ENCODE assay signal across 8 cellular contexts in the genomic region with DNA sequence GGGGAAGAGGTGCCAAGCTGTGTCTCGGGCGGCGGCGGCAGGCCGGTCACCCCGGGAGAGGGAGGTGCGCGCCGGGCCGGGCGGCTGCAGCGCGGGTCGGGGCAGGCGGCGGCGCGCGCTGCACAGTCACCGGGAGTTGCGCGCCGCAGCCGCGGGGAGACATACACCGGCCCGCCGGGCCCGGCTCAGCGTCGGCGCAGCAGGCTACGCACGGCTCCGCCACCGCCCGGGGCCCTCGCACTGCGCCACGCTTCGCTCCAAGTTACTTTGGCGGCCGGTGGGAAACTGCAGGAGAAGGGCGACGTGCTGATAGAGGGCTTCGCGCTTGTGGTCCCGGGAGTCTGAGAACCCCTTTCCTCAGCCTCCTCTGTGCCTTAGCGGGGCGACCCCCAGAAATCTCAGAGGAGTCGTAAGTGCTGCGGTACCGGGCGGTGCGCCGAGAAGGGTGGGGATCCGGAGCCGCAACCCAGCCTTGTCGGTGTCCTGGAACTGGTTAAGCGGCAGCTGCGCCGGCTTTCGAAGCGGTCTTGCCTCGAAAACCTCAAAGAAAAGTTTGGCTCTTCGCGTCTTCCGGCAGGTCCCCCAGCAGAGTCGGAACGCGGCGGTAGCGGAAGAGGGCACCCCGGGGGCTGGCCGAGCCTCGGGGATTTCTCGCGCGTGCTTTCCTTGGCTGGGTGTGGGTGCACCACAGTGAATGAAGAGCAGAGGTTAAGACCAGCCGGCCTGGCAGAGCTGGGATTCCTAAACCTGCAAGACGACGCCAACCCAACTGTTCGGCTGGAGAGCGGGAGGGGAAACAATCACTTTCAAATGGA. TPM values are rescaled to one million over a fixed set of nuclear protein-coding genes. Genes with fewer than 3 reads are reported as not detected.
DNase-seq lines count a peak whose midpoint lies in the region; ATAC-seq and FAIRE-seq lines count a peak whose summit lies in the region.

A gene (minus strand): TSS at position 11 of the 815 bp plus-strand sequence.

- no peak within 1 kb of the TSS for H3K27ac Mint-ChIP-seq in stimulated activated memory B cell treated with anti-CD40 and anti-IgM and Interleukin-4, amounts not matched to agents 10 μg/mL and 1 μg/mL and 100 μg/mL, for 72 hours

- in situ Hi-C loops in SK-MEL-5 (cut with HindIII; ENCODE audit: low pct_unique_long_range_greater_than_20kb, low sequenced_read_pairs), result no loop called here

- peak within 1 kb of the TSS; percentile 54 for H3K27ac ChIP-seq in cingulate gyrus (ENCODE audit: low read depth, low read length)

- H3K4me3 Mint-ChIP-seq in stimulated activated memory B cell treated with anti-CD40 and anti-IgM and Interleukin-4, amounts not matched to agents 10 μg/mL and 1 μg/mL and 100 μg/mL, for 72 hours, result peak within 1 kb of the TSS; percentile 81

- DNase-seq in COR-L47 (lab: John Stamatoyannopoulos, UW), result peak; percentile 62
- peak; percentile 18 for DNase-seq in HTR-8/SVneo (ENCODE audit: insufficient read length, low spot score)
- peak; percentile 38 for DNase-seq in SK-MEL-5 (ENCODE audit: low read depth, low spot score)
- DNase-seq in kidney glomerular epithelial cell (lab: John Stamatoyannopoulos, UW), result peak; percentile 36

- no peaks in the 10 kb centered on the region for H3K36me3 Mint-ChIP-seq in stimulated activated memory B cell treated with anti-CD40 and anti-IgM and Interleukin-4, amounts not matched to agents 10 μg/mL and 1 μg/mL and 100 μg/mL, for 72 hours

- H3K9me3 Mint-ChIP-seq in stimulated activated memory B cell treated with anti-CD40 and anti-IgM and Interleukin-4, amounts not matched to agents 10 μg/mL and 1 μg/mL and 100 μg/mL, for 72 hours, result no peaks in the 10 kb centered on the region

- H3K27me3 Mint-ChIP-seq in stimulated activated memory B cell treated with anti-CD40 and anti-IgM and Interleukin-4, amounts not matched to agents 10 μg/mL and 1 μg/mL and 100 μg/mL, for 72 hours, result peaks cover 78% of the 10 kb centered on the region

- FAIRE-seq in HTR-8/SVneo (lab: Jason Lieb, UNC), result no peak

- H3K4me1 Mint-ChIP-seq in stimulated activated memory B cell treated with anti-CD40 and anti-IgM and Interleukin-4, amounts not matched to agents 10 μg/mL and 1 μg/mL and 100 μg/mL, for 72 hours, result peaks cover 38% of the 10 kb centered on the region

- ATAC-seq in GM19324 (IDR thresholded peaks at IDR 0.05; ENCODE audit: low FRiP score, unreplicated experiment) (peak; percentile 33), HG03108 (IDR thresholded peaks at IDR 0.05; ENCODE audit: unreplicated experiment) (no peak)
- ATAC-seq in stimulated activated memory B cell treated with anti-CD40 and anti-IgM and Interleukin-4, amounts not matched to agents 10 μg/mL and 1 μg/mL and 100 μg/mL, for 72 hours, result peak; percentile 18

RNA-seq across cellular contexts. Expression of the gene that starts here (rescaled TPM):
- total RNA-seq in SK-MEL-5 (2014; rRNA removed; shearing (Covaris generic)), result 1.6 and 2.1 TPM in 2 replicates
- 5.6 and 15.3 TPM in 2 replicates for polyA plus RNA-seq in SK-MEL-5 (2015; cell fraction: cytosol; rRNA removed)
- polyA plus RNA-seq in SK-MEL-5 (2015; cell fraction: nucleus; rRNA removed), result 3.5 and 20.6 TPM in 2 replicates
